ENCODE assay signal across 8 cellular contexts in genomic region chr3:31288641-31289100, GRCh38.
A peak's percentile ranks its signal among the peaks of the same experiment; 100 is the strongest.
DNase-seq lines count a peak whose midpoint lies in the region; ATAC-seq, FAIRE-seq and TF ChIP-seq lines count a peak whose summit lies in the region.

No MANE protein-coding gene starts in this region.

- H3K4me1 ChIP-seq in GM23338 (ENCODE audit: insufficient read depth) (peaks cover 8% of the 10 kb centered on the region; the same call in 1 of the 2 replicates), neural progenitor cell (peaks cover 35% of the 10 kb centered on the region)

- H3K4me3 ChIP-seq in GM23338, result no peak overlapping the region
- no peak overlapping the region for H3K4me3 ChIP-seq in neural progenitor cell

- DNase-seq in GM23338 (ENCODE audit: low spot score), result peak; percentile 46
- DNase-seq in T-helper 2 cell treated with Interferon-gamma antibody and Interleukin-4, amounts not matched to agents 5 μg/mL and 100 μg/mL, for 36 hours (ENCODE audit: low spot score), result peak; percentile 65
- peak; percentile 75 for DNase-seq in neural progenitor cell (ENCODE audit: low spot score)
- no peak for DNase-seq in SKM-1 treated with dmso at 0.1 percent for 144 hours (lab: John Stamatoyannopoulos, UW; ENCODE audit: unreplicated experiment)
- DNase-seq in DMS114 treated with DMSO at 0.1 percent for 48 hours (lab: John Stamatoyannopoulos, UW; ENCODE audit: unreplicated experiment), result no peak
- no peak for DNase-seq in NCI-H187 (lab: John Stamatoyannopoulos, UW)

- peak; percentile 98 for FAIRE-seq in endometrium (lab: Jason Lieb, UNC)

- H4K20me1 ChIP-seq in GM23338 (replicated peaks; ENCODE audit: insufficient read depth) (no peaks in the 10 kb centered on the region; the same call in 1 of the 2 replicates), neural progenitor cell (ENCODE audit: low read depth) (no peaks in the 10 kb centered on the region)

- H3K36me3 ChIP-seq in GM23338 (ENCODE audit: insufficient read depth), result no peaks in the 10 kb centered on the region
- no peaks in the 10 kb centered on the region for H3K36me3 ChIP-seq in neural progenitor cell

- H3K9me3 ChIP-seq in neural progenitor cell (ENCODE audit: low read depth), result no peaks in the 10 kb centered on the region

- H3F3A ChIP-seq in GM23338 (replicated peaks; ENCODE audit: low read depth) (no peaks in the 10 kb centered on the region), neural progenitor cell (ENCODE audit: low read depth) (peaks cover 13% of the 10 kb centered on the region)

- H3K4me1 Mint-ChIP-seq in GM23338 (peaks cover 23% of the 10 kb centered on the region), neural progenitor cell (peaks cover 43% of the 10 kb centered on the region)
- peaks cover 31% of the 10 kb centered on the region for H3K4me1 Mint-ChIP-seq in T-helper 2 cell treated with Interferon-gamma antibody and Interleukin-4, amounts not matched to agents 5 μg/mL and 100 μg/mL, for 36 hours (ENCODE audit: low read depth)

- H3K79me2 ChIP-seq in GM23338 (replicated peaks; ENCODE audit: insufficient read depth) (no peaks in the 10 kb centered on the region), neural progenitor cell (ENCODE audit: low read depth) (no peaks in the 10 kb centered on the region)

- H3K27ac ChIP-seq in GM23338 (ENCODE audit: low read depth) (no peak overlapping the region), neural progenitor cell (no peak overlapping the region)

- TF ChIP-seq CTCF in GM23338 (conservative IDR thresholded peaks at IDR 0.05; ENCODE audit: low read depth in 2 of 2) (no peak), neural progenitor cell (IDR thresholded peaks at IDR 0.05) (no peak)

- H3K9me2 ChIP-seq in GM23338 (ENCODE audit: insufficient read depth), result peaks cover 14% of the 10 kb centered on the region; the same call in 1 of the 2 replicates

- H3K36me3 Mint-ChIP-seq in GM23338 (ENCODE audit: low read depth) (no peaks in the 10 kb centered on the region), neural progenitor cell (no peaks in the 10 kb centered on the region)
- no peaks in the 10 kb centered on the region for H3K36me3 Mint-ChIP-seq in T-helper 2 cell treated with Interferon-gamma antibody and Interleukin-4, amounts not matched to agents 5 μg/mL and 100 μg/mL, for 36 hours (ENCODE audit: low read depth)

- H2AFZ ChIP-seq in GM23338, result no peak overlapping the region
- no peak overlapping the region for H2AFZ ChIP-seq in neural progenitor cell (replicated peaks)

- H3K9me3 Mint-ChIP-seq in GM23338, result no peaks in the 10 kb centered on the region
- no peaks in the 10 kb centered on the region for H3K9me3 Mint-ChIP-seq in T-helper 2 cell treated with Interferon-gamma antibody and Interleukin-4, amounts not matched to agents 5 μg/mL and 100 μg/mL, for 36 hours
- H3K9me3 Mint-ChIP-seq in neural progenitor cell, result no peaks in the 10 kb centered on the region

- H3K27me3 Mint-ChIP-seq in GM23338 (ENCODE audit: insufficient read depth, low read depth, poor library complexity) (peaks cover 2% of the 10 kb centered on the region), neural progenitor cell (ENCODE audit: insufficient read depth, low read depth) (peaks cover 3% of the 10 kb centered on the region)
- H3K27me3 Mint-ChIP-seq in T-helper 2 cell treated with Interferon-gamma antibody and Interleukin-4, amounts not matched to agents 5 μg/mL and 100 μg/mL, for 36 hours (ENCODE audit: low read depth), result peaks cover 2% of the 10 kb centered on the region

- no peak overlapping the region for H3K9ac ChIP-seq in neural progenitor cell

- peak; percentile 91 for ATAC-seq in GM23338
- no peak for ATAC-seq in SK-N-SH treated with all-trans-retinoic acid at 6 μM for 48 hours

- no peak overlapping the region for H3K27ac Mint-ChIP-seq in GM23338
- H3K27ac Mint-ChIP-seq in T-helper 2 cell treated with Interferon-gamma antibody and Interleukin-4, amounts not matched to agents 5 μg/mL and 100 μg/mL, for 36 hours, result peak overlapping the region; percentile 72
- peak overlapping the region; percentile 69 for H3K27ac Mint-ChIP-seq in neural progenitor cell

- H3K27me3 ChIP-seq in GM23338 (ENCODE audit: insufficient read depth), result no peaks in the 10 kb centered on the region
- H3K27me3 ChIP-seq in neural progenitor cell, result no peaks in the 10 kb centered on the region

- H3K4me3 Mint-ChIP-seq in GM23338, result no peak overlapping the region
- H3K4me3 Mint-ChIP-seq in T-helper 2 cell treated with Interferon-gamma antibody and Interleukin-4, amounts not matched to agents 5 μg/mL and 100 μg/mL, for 36 hours, result peak overlapping the region; percentile 63
- H3K4me3 Mint-ChIP-seq in neural progenitor cell, result peak overlapping the region; percentile 36

- H3K4me2 ChIP-seq in GM23338 (no peak overlapping the region), neural progenitor cell (peak overlapping the region; percentile 54)

TF ChIP-seq in GM23338, 12 proteins besides CTCF, POLR2A, EP300 and RAD21 (continues in another document):
- TF ChIP-seq NANOG (IDR thresholded peaks at IDR 0.05; ENCODE audit: borderline replicate concordance) (no peak), ZNF114 (CRISPR knock-in tag; IDR thresholded peaks at IDR 0.05) (no peak), EZH2phosphoT487 (IDR thresholded peaks at IDR 0.05; ENCODE audit: unreplicated experiment) (no peak), EZH2 (IDR thresholded peaks at IDR 0.05; ENCODE audit: low read depth, unreplicated experiment) (no peak), ETS1 (IDR thresholded peaks at IDR 0.05) (no peak)

TF ChIP-seq in SK-N-SH treated with all-trans-retinoic acid at 6 μM for 48 hours, 23 proteins besides CTCF, POLR2A, EP300 and RAD21 (continues in another document):
- no peak for TF ChIP-seq GLIS3 (CRISPR knock-in tag; IDR thresholded peaks at IDR 0.05)
- no peak for TF ChIP-seq PPARA (CRISPR knock-in tag; IDR thresholded peaks at IDR 0.05; ENCODE audit: borderline replicate concordance)
- TF ChIP-seq TSHZ2 (CRISPR knock-in tag; IDR thresholded peaks at IDR 0.05), result no peak
- no peak for TF ChIP-seq ESRRG (CRISPR knock-in tag; IDR thresholded peaks at IDR 0.05)
- TF ChIP-seq ZFP30 (CRISPR knock-in tag; IDR thresholded peaks at IDR 0.05), result no peak
- TF ChIP-seq ZNF8 (CRISPR knock-in tag; IDR thresholded peaks at IDR 0.05), result no peak
- TF ChIP-seq CSRNP3 (CRISPR knock-in tag; IDR thresholded peaks at IDR 0.05), result no peak
- no peak for TF ChIP-seq ISL1 (CRISPR knock-in tag; IDR thresholded peaks at IDR 0.05)
- TF ChIP-seq TOX (CRISPR knock-in tag; IDR thresholded peaks at IDR 0.05; ENCODE audit: borderline replicate concordance), result no peak
- TF ChIP-seq POU6F1 (CRISPR knock-in tag; IDR thresholded peaks at IDR 0.05; ENCODE audit: borderline replicate concordance, low read depth), result no peak
- no peak for TF ChIP-seq ZFP3 (CRISPR knock-in tag; IDR thresholded peaks at IDR 0.05)
- TF ChIP-seq RARB (CRISPR knock-in tag; IDR thresholded peaks at IDR 0.05), result no peak
- TF ChIP-seq SNAI2 (CRISPR knock-in tag; IDR thresholded peaks at IDR 0.05), result no peak
- no peak for TF ChIP-seq OSR1 (CRISPR knock-in tag; IDR thresholded peaks at IDR 0.05)
- no peak for TF ChIP-seq TCF4 (CRISPR knock-in tag; IDR thresholded peaks at IDR 0.05; ENCODE audit: borderline replicate concordance)

Comparison
In these comparisons a context has a peak if more than half of its experiments do, and no peak if none do; other contexts are left out.
1. DNase-seq: peak in GM23338 (single experiment), T-helper 2 cell treated with Interferon-gamma antibody and Interleukin-4, amounts not matched to agents 5 μg/mL and 100 μg/mL, for 36 hours (single experiment) and neural progenitor cell (single experiment); none in SKM-1 treated with dmso at 0.1 percent for 144 hours (single experiment), DMS114 treated with DMSO at 0.1 percent for 48 hours (single experiment) and NCI-H187 (0 of 2).